In genomic region chr13:27425918-27426630, GRCh38 we compare ENCODE assay signal across 8 cellular contexts. TPM values are rescaled to one million over a fixed set of nuclear protein-coding genes. Genes with fewer than 3 reads are reported as not detected.
DNase-seq lines count a peak whose midpoint lies in the region; ATAC-seq and TF ChIP-seq lines count a peak whose summit lies in the region.

No MANE protein-coding gene starts in this region.

- H3K4me3 Mint-ChIP-seq in activated CD8-positive, alpha-beta T cell treated with anti-CD3 and anti-CD28 coated beads, Interleukin-2, amount 10 ng/mL, durations not matched to agents 7 days and 5 days, result peak overlapping the region; percentile 84
- H3K4me3 Mint-ChIP-seq in mesothelial cell of epicardium, result peak overlapping the region; percentile 65

- H3K9me3 Mint-ChIP-seq in activated CD8-positive, alpha-beta T cell treated with anti-CD3 and anti-CD28 coated beads, Interleukin-2, amount 10 ng/mL, durations not matched to agents 7 days and 5 days (ENCODE audit: insufficient read depth), result no peaks in the 10 kb centered on the region
- H3K9me3 Mint-ChIP-seq in mesothelial cell of epicardium, result peaks cover 4% of the 10 kb centered on the region

- peak overlapping the region; percentile 92 for H3K27ac Mint-ChIP-seq in activated CD8-positive, alpha-beta T cell treated with anti-CD3 and anti-CD28 coated beads, Interleukin-2, amount 10 ng/mL, durations not matched to agents 7 days and 5 days
- H3K27ac Mint-ChIP-seq in mesothelial cell of epicardium, result peak overlapping the region; percentile 82

- ATAC-seq in GM18907 (IDR thresholded peaks at IDR 0.05; ENCODE audit: unreplicated experiment) (peak; percentile 82), HG03196 (IDR thresholded peaks at IDR 0.05; ENCODE audit: unreplicated experiment) (peak; percentile 71)
- peak; percentile 74 for ATAC-seq in activated CD8-positive, alpha-beta T cell treated with anti-CD3 and anti-CD28 coated beads, Interleukin-2, amount 10 ng/mL, durations not matched to agents 7 days and 5 days

- H3K27me3 ChIP-seq in endocrine pancreas (ENCODE audit: control insufficient read depth, insufficient read depth, low read length), result no peaks in the 10 kb centered on the region

- H3K27me3 Mint-ChIP-seq in activated CD8-positive, alpha-beta T cell treated with anti-CD3 and anti-CD28 coated beads, Interleukin-2, amount 10 ng/mL, durations not matched to agents 7 days and 5 days (ENCODE audit: low read depth), result no peaks in the 10 kb centered on the region
- H3K27me3 Mint-ChIP-seq in mesothelial cell of epicardium (ENCODE audit: low read depth), result no peaks in the 10 kb centered on the region

- TF ChIP-seq CTCF in AG09319 (IDR thresholded peaks at IDR 0.05; ENCODE audit: low read depth, low read length), result peak; percentile 48
- no peak for TF ChIP-seq CTCF in mesothelial cell of epicardium (IDR thresholded peaks at IDR 0.05; ENCODE audit: unreplicated experiment)

- peak overlapping the region; percentile 61 for H3K4me3 ChIP-seq in endocrine pancreas (ENCODE audit: control insufficient read depth, insufficient read depth, low read length)

- no peaks in the 10 kb centered on the region for H3K36me3 ChIP-seq in endocrine pancreas (ENCODE audit: control insufficient read depth, insufficient read depth, low read length)

- H3K36me3 Mint-ChIP-seq in activated CD8-positive, alpha-beta T cell treated with anti-CD3 and anti-CD28 coated beads, Interleukin-2, amount 10 ng/mL, durations not matched to agents 7 days and 5 days (ENCODE audit: low read depth), result peaks cover 45% of the 10 kb centered on the region
- peaks cover 19% of the 10 kb centered on the region for H3K36me3 Mint-ChIP-seq in mesothelial cell of epicardium

- POLR2A ChIA-PET in activated CD8-positive, alpha-beta T cell treated with anti-CD3 and anti-CD28 coated beads, Interleukin-2, amount 10 ng/mL, durations not matched to agents 7 days and 5 days (lab: Charles Lee), result interaction anchor here (0.9 to 6.5 kb wide), 8 partner anchors 9 to 204 kb away, joined by 3 to 156 read pairs (median 9); partner anchors contain the start of genes LNX2, MTIF3 and POLR1D

- peaks cover 41% of the 10 kb centered on the region for H3K4me1 Mint-ChIP-seq in activated CD8-positive, alpha-beta T cell treated with anti-CD3 and anti-CD28 coated beads, Interleukin-2, amount 10 ng/mL, durations not matched to agents 7 days and 5 days (ENCODE audit: low read depth)
- peaks cover 23% of the 10 kb centered on the region for H3K4me1 Mint-ChIP-seq in mesothelial cell of epicardium

- peak overlapping the region; percentile 86 for H3K9ac ChIP-seq in endocrine pancreas (ENCODE audit: control insufficient read depth, insufficient read depth, low read length)

- H3K4me1 ChIP-seq in endocrine pancreas (ENCODE audit: control insufficient read depth, insufficient read depth, low read length), result no peaks in the 10 kb centered on the region

- DNase-seq in AG09319 (ENCODE audit: extremely low read depth, low read depth) (no peak), NCI-H748 treated with DMSO at 0.1 percent for 48 hours (lab: John Stamatoyannopoulos, UW) (peak; percentile 84), mesothelial cell of epicardium (ENCODE audit: low spot score in 2 of 2, unreplicated experiment in 2 of 2) (peak in 1 of 2 experiments; percentile 47)
- peak; percentile 88 for DNase-seq in activated CD8-positive, alpha-beta T cell treated with anti-CD3 and anti-CD28 coated beads, Interleukin-2, amount 10 ng/mL, durations not matched to agents 7 days and 5 days
- DNase-seq in stimulated activated CD8-positive, alpha-beta memory T cell treated with anti-CD3 and anti-CD28 coated beads, Interleukin-4, amount 100 ng/mL, for 1 hour (ENCODE audit: low read depth in 2 of 2, low spot score in 1 of 2), result peak; percentile 62 to 63

- no peaks in the 10 kb centered on the region for H3K9me3 ChIP-seq in endocrine pancreas (ENCODE audit: control insufficient read depth, low read length)

- CTCF ChIA-PET in activated CD8-positive, alpha-beta T cell treated with anti-CD3 and anti-CD28 coated beads, Interleukin-2, amount 10 ng/mL, durations not matched to agents 7 days and 5 days (lab: Charles Lee), result interaction anchor here (0.8 to 5.5 kb wide), 14 partner anchors 10 to 400 kb away, joined by 3 to 36 read pairs (median 6); partner anchors contain the start of gene MTIF3

RNA-seq across cellular contexts. Expression of gene GTF3A, which starts 1.7 kb away (rescaled TPM):
- total RNA-seq in activated CD8-positive, alpha-beta T cell treated with anti-CD3 and anti-CD28 coated beads, Interleukin-2, amount 10 ng/mL, durations not matched to agents 7 days and 5 days, result 100 to 1,000 TPM; 227 to 233 TPM
- total RNA-seq in mesothelial cell of epicardium, result 47.5 to 53.7 TPM (median 48.6 TPM) in 3 replicates

RNA-seq across cellular contexts. Expression of gene MTIF3, which starts 24.3 kb away (rescaled TPM):
- total RNA-seq in activated CD8-positive, alpha-beta T cell treated with anti-CD3 and anti-CD28 coated beads, Interleukin-2, amount 10 ng/mL, durations not matched to agents 7 days and 5 days, result 10 to 100 TPM; 39.9 to 44.7 TPM
- total RNA-seq in mesothelial cell of epicardium, result 39.1 to 41.1 TPM (median 40.4 TPM) in 3 replicates
